Comparison of ENCODE assay signal across 26 cellular contexts in genomic region chr18:7329036-7329435, GRCh38.
DNase-seq lines count a peak whose midpoint lies in the region; ATAC-seq and TF ChIP-seq lines count a peak whose summit lies in the region.
"Had no signal": no experiment of that assay in that cellular context is flagged by ENCODE, and none has a peak within 500 bp of the region (broad histone marks: within the 10 kb centered on the region; RNA-seq: fewer than 3 reads in every experiment).

No MANE protein-coding gene starts in this region.

- H2AK5ac ChIP-seq in neuronal stem cell (ENCODE audit: low read depth, low read length): no peak overlapping the region

- H3K4me3 Mint-ChIP-seq in mesothelial cell of epicardium: no peak overlapping the region
- no peak overlapping the region for H3K4me3 Mint-ChIP-seq in activated CD4-positive, alpha-beta memory T cell treated with anti-CD3 and anti-CD28 coated beads for 36 hours
- H3K4me3 Mint-ChIP-seq: activated naive CD8-positive, alpha-beta T cell treated with anti-CD3 and anti-CD28 coated beads for 36 hours; activated T-helper 17 cell treated with anti-CD3 and anti-CD28 coated beads, Interleukin-2, amount 50 U/mL, for 72 hours; CD14-positive monocyte; neural crest cell; stimulated activated effector memory CD8-positive, alpha-beta T cell treated with anti-CD3 and anti-CD28 coated beads, Interleukin-12 subunit alpha, Interleukin-12 subunit beta, amount 100 ng/mL, for 72 hours; WTC11 had no signal

- in situ Hi-C loops in GM23248 (cut with MboI): no loop called here

- H3K4me3 ChIP-seq in GM23248: no peak overlapping the region
- H3K4me3 ChIP-seq in neuronal stem cell (ENCODE audit: low read length in 2 of 2): no peak overlapping the region
- H3K4me3 ChIP-seq: colonic mucosa, left ventricle myocardium inferior, MG63, mucosa of descending colon, Peyer's patch, SK-N-MC, skin epidermis had no signal

- H3K36me3 Mint-ChIP-seq in mesothelial cell of epicardium: no peaks in the 10 kb centered on the region
- H3K36me3 Mint-ChIP-seq in activated CD4-positive, alpha-beta memory T cell treated with anti-CD3 and anti-CD28 coated beads for 36 hours: no peaks in the 10 kb centered on the region
- H3K36me3 Mint-ChIP-seq: activated naive CD8-positive, alpha-beta T cell treated with anti-CD3 and anti-CD28 coated beads for 36 hours; CD14-positive monocyte; stimulated activated effector memory CD8-positive, alpha-beta T cell treated with anti-CD3 and anti-CD28 coated beads, Interleukin-12 subunit alpha, Interleukin-12 subunit beta, amount 100 ng/mL, for 72 hours; WTC11 had no signal

- H3K9me3 Mint-ChIP-seq in mesothelial cell of epicardium: no peaks in the 10 kb centered on the region
- H3K9me3 Mint-ChIP-seq in activated CD4-positive, alpha-beta memory T cell treated with anti-CD3 and anti-CD28 coated beads for 36 hours: peaks cover 8% of the 10 kb centered on the region
- H3K9me3 Mint-ChIP-seq: WTC11 had no signal

- no peaks in the 10 kb centered on the region for H3K79me1 ChIP-seq in neuronal stem cell (ENCODE audit: low read depth, low read length)

- no peaks in the 10 kb centered on the region for H3K9me2 ChIP-seq in GM23248 (ENCODE audit: insufficient read depth)

- H3K27me3 Mint-ChIP-seq in mesothelial cell of epicardium (ENCODE audit: low read depth): no peaks in the 10 kb centered on the region
- no peaks in the 10 kb centered on the region for H3K27me3 Mint-ChIP-seq in activated CD4-positive, alpha-beta memory T cell treated with anti-CD3 and anti-CD28 coated beads for 36 hours
- H3K27me3 Mint-ChIP-seq: activated naive CD8-positive, alpha-beta T cell treated with anti-CD3 and anti-CD28 coated beads for 36 hours; activated T-helper 17 cell treated with anti-CD3 and anti-CD28 coated beads, Interleukin-2, amount 50 U/mL, for 72 hours had no signal

- peaks cover 28% of the 10 kb centered on the region for H3K4me1 Mint-ChIP-seq in mesothelial cell of epicardium
- no peaks in the 10 kb centered on the region for H3K4me1 Mint-ChIP-seq in activated CD4-positive, alpha-beta memory T cell treated with anti-CD3 and anti-CD28 coated beads for 36 hours (ENCODE audit: low read depth)
- H3K4me1 Mint-ChIP-seq: activated naive CD8-positive, alpha-beta T cell treated with anti-CD3 and anti-CD28 coated beads for 36 hours; activated T-helper 17 cell treated with anti-CD3 and anti-CD28 coated beads, Interleukin-2, amount 50 U/mL, for 72 hours; stimulated activated effector memory CD8-positive, alpha-beta T cell treated with anti-CD3 and anti-CD28 coated beads, Interleukin-12 subunit alpha, Interleukin-12 subunit beta, amount 100 ng/mL, for 72 hours had no signal

- no peak overlapping the region for H3K27ac Mint-ChIP-seq in mesothelial cell of epicardium
- no peak overlapping the region for H3K27ac Mint-ChIP-seq in activated CD4-positive, alpha-beta memory T cell treated with anti-CD3 and anti-CD28 coated beads for 36 hours
- H3K27ac Mint-ChIP-seq: activated naive CD8-positive, alpha-beta T cell treated with anti-CD3 and anti-CD28 coated beads for 36 hours; activated T-helper 17 cell treated with anti-CD3 and anti-CD28 coated beads, Interleukin-2, amount 50 U/mL, for 72 hours; stimulated activated effector memory CD8-positive, alpha-beta T cell treated with anti-CD3 and anti-CD28 coated beads, Interleukin-12 subunit alpha, Interleukin-12 subunit beta, amount 100 ng/mL, for 72 hours; WTC11 had no signal

- H3K4me2 ChIP-seq in GM23248 (ENCODE audit: unreplicated experiment) (no peak overlapping the region), neuronal stem cell (ENCODE audit: insufficient read depth, low read length, poor library complexity, severe bottlenecking) (no peak overlapping the region)

- no peaks in the 10 kb centered on the region for H3K36me3 ChIP-seq in GM23248 (ENCODE audit: low read depth)
- H3K36me3 ChIP-seq in neuronal stem cell (replicated peaks in 1 of 2; ENCODE audit: control insufficient read depth in 2 of 2, insufficient read depth in 2 of 2, low read length in 2 of 2): no peaks in the 10 kb centered on the region
- H3K36me3 ChIP-seq: colonic mucosa, left ventricle myocardium inferior, MG63, Peyer's patch had no signal

- CTCF ChIA-PET in activated CD4-positive, alpha-beta memory T cell treated with anti-CD3 and anti-CD28 coated beads for 36 hours (lab: Charles Lee): no interaction called here

- DNase-seq in GM23248: peak; percentile 2
- peak; percentile 16 for DNase-seq in SKM-1 treated with dmso at 0.1 percent for 144 hours (lab: John Stamatoyannopoulos, UW; ENCODE audit: unreplicated experiment)
- no peak for DNase-seq in epithelial cell of prostate (ENCODE audit: low read depth, low spot score)
- DNase-seq in neuronal stem cell (ENCODE audit: low spot score): no peak
- DNase-seq in mesothelial cell of epicardium (ENCODE audit: low spot score in 2 of 2, unreplicated experiment in 2 of 2): no peak
- DNase-seq in activated CD4-positive, alpha-beta memory T cell treated with anti-CD3 and anti-CD28 coated beads for 36 hours: no peak
- DNase-seq in mesenteric fat pad (ENCODE audit: low spot score): no peak
- DNase-seq: activated CD8-positive, alpha-beta memory T cell treated with anti-CD3 and anti-CD28 coated beads, Interleukin-2, amount 50 U/mL, for 4 hours; activated naive CD8-positive, alpha-beta T cell treated with anti-CD3 and anti-CD28 coated beads for 36 hours; colonic mucosa; IMR-90; left ventricle myocardium inferior; MG63; mucosa of descending colon; NCI-H1417; NCI-H510A treated with DMSO at 0.1 percent for 48 hours; Peyer's patch; stimulated activated CD4-positive, alpha-beta T cell treated with anti-CD3 and anti-CD28 coated beads, Interleukin-2, amount 100 ng/mL, for 24 hours had no signal

- 37 to 45% methylated on average over 3 of the region's 3 CpGs for WGBS in GM23248 (ENCODE audit: low coverage in 1 of 2, low lambda C conversion rate in 2 of 2, missing lambda C conversion rate in 2 of 2), 2 experiments
- WGBS in neuronal stem cell (ENCODE audit: extremely low coverage in 2 of 2, insufficient read length in 2 of 2, insufficient replicate concordance in 1 of 2), 2 donors: no CpG with 5 or more reads among the region's 3 CpGs

- H3K9ac ChIP-seq in GM23248 (no peak overlapping the region), neuronal stem cell (ENCODE audit: low read depth, low read length, poor library complexity) (no peak overlapping the region)

- POLR2A ChIA-PET in activated CD4-positive, alpha-beta memory T cell treated with anti-CD3 and anti-CD28 coated beads for 36 hours (lab: Charles Lee): interaction anchor here (0.6 kb wide), 1 partner anchor 1655 kb away, joined by 3 read pairs; no protein-coding TSS in a partner anchor

- ATAC-seq in GM19023 (IDR thresholded peaks at IDR 0.05; ENCODE audit: unreplicated experiment): no peak
- ATAC-seq: activated T-helper 17 cell treated with anti-CD3 and anti-CD28 coated beads, Interleukin-2, amount 50 U/mL, for 72 hours; mucosa of descending colon; stimulated activated effector memory CD8-positive, alpha-beta T cell treated with anti-CD3 and anti-CD28 coated beads, Interleukin-12 subunit alpha, Interleukin-12 subunit beta, amount 100 ng/mL, for 72 hours; WTC11 had no signal

- H4K8ac ChIP-seq in neuronal stem cell (ENCODE audit: low read depth, low read length): no peak overlapping the region

- no peaks in the 10 kb centered on the region for H3K4me1 ChIP-seq in GM23248 (ENCODE audit: insufficient read depth)
- H3K4me1 ChIP-seq in neuronal stem cell (ENCODE audit: control insufficient read depth in 2 of 2, insufficient read depth in 1 of 2, low read depth in 1 of 2, low read length in 2 of 2): peaks cover 0 to 8% of the 10 kb centered on the region in 2 donors
- H3K4me1 ChIP-seq: colonic mucosa, Peyer's patch had no signal

- H3K27ac ChIP-seq in GM23248 (no peak overlapping the region), epithelial cell of prostate (peak overlapping the region; percentile 45), neuronal stem cell (replicated peaks; ENCODE audit: low read length) (no peak overlapping the region)
- H3K27ac ChIP-seq: colonic mucosa, left ventricle myocardium inferior, Peyer's patch, SK-N-MC, skin epidermis had no signal

- peak overlapping the region; percentile 5 for H3K14ac ChIP-seq in neuronal stem cell (ENCODE audit: low read length)

- H3K9me3 ChIP-seq in GM23248 (ENCODE audit: low read depth) (no peaks in the 10 kb centered on the region), neuronal stem cell (replicated peaks in 1 of 2; ENCODE audit: control insufficient read depth in 2 of 2, insufficient read depth in 1 of 2, low read depth in 1 of 2, low read length in 2 of 2) (no peaks in the 10 kb centered on the region)
- H3K9me3 ChIP-seq: colonic mucosa, left ventricle myocardium inferior, MG63, mucosa of descending colon, Peyer's patch had no signal

- no peak overlapping the region for H2BK12ac ChIP-seq in neuronal stem cell (ENCODE audit: low read length)

- no peaks in the 10 kb centered on the region for H3F3A ChIP-seq in GM23248 (ENCODE audit: insufficient read depth)

- no peak for TF ChIP-seq CTCF in mesothelial cell of epicardium (IDR thresholded peaks at IDR 0.05; ENCODE audit: unreplicated experiment)

- H3K23ac ChIP-seq in neuronal stem cell (ENCODE audit: low read depth, low read length, poor library complexity): no peak overlapping the region

- H2AFZ ChIP-seq in GM23248 (no peak overlapping the region), neuronal stem cell (ENCODE audit: low read length) (peak overlapping the region; percentile 17)

- no peaks in the 10 kb centered on the region for H3K79me2 ChIP-seq in GM23248 (ENCODE audit: insufficient read depth)

- H3K27me3 ChIP-seq in GM23248 (replicated peaks; ENCODE audit: insufficient read depth): no peaks in the 10 kb centered on the region
- H3K27me3 ChIP-seq in neuronal stem cell (ENCODE audit: control insufficient read depth in 3 of 3, insufficient read depth in 3 of 3, low read depth in 1 of 3, low read length in 3 of 3): peaks cover 0 to 4% (median 0%) of the 10 kb centered on the region in 3 experiments
- H3K27me3 ChIP-seq: colonic mucosa, MG63, Peyer's patch had no signal

- no peak overlapping the region for H2BK15ac ChIP-seq in neuronal stem cell (ENCODE audit: low read length)

- intact Hi-C loops in activated CD4-positive, alpha-beta memory T cell treated with anti-CD3 and anti-CD28 coated beads for 36 hours (cut with micrococcal nuclease): no loop called here

- no peak overlapping the region for H2BK5ac ChIP-seq in neuronal stem cell (ENCODE audit: low read length)

- H3K18ac ChIP-seq in neuronal stem cell (ENCODE audit: low read length): no peak overlapping the region

- no peak overlapping the region for H3K4ac ChIP-seq in neuronal stem cell (ENCODE audit: low read length)

- no peaks in the 10 kb centered on the region for H4K20me1 ChIP-seq in GM23248 (ENCODE audit: insufficient read depth)

- H4K91ac ChIP-seq in neuronal stem cell (ENCODE audit: low read depth, low read length, poor library complexity): no peak overlapping the region

- H2BK120ac ChIP-seq in neuronal stem cell (ENCODE audit: low read depth, low read length): no peak overlapping the region

Comparison
In these comparisons a context has a peak if more than half of its experiments do, and no peak if none do; other contexts are left out.
1. DNase-seq: peak in GM23248 (single experiment) and SKM-1 treated with dmso at 0.1 percent for 144 hours (single experiment); none in epithelial cell of prostate (single experiment), neuronal stem cell (single experiment), mesothelial cell of epicardium (0 of 2), activated CD4-positive, alpha-beta memory T cell treated with anti-CD3 and anti-CD28 coated beads for 36 hours (single experiment) and mesenteric fat pad (single experiment).